Comparison of ENCODE assay signal across 35 cellular contexts in the genomic region with DNA sequence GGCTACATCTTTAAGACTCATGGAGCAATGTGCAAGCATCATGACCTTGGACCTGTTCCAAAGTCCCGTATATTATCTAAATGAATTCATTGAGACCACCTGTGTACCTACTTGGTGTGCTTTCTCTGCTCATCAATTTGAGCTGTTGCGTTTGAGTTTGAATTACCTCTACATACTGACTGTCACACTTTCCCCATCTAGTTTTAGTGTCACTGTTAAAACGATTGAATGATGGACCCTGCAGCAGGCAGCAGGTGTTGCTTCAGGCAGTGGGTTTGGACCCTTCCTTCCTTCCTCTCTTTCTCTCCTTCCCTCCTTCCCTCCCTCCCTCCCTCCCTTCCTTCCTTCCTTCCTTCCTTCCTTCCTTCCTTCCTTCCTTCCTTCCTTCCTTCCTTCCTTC.
"Had no signal": no experiment of that assay in that cellular context is flagged by ENCODE, and none has a peak within 500 bp of the region (broad histone marks: within the 10 kb centered on the region; RNA-seq: fewer than 3 reads in every experiment).

No MANE protein-coding gene starts in this region.

- H3K36me3 ChIP-seq: MG63 had no signal

- DNase-seq: Karpas-422, Kasumi-1, MG63, MM.1S, MV-4-11, NCI-H1048, NCI-H1092, NCI-H1092 treated with DMSO at 0.1 percent for 48 hours, NCI-H1105, NCI-H1105 treated with DMSO at 0.1 percent for 48 hours, NCI-H1417, NCI-H1417 treated with DMSO at 0.1 percent for 48 hours, NCI-H1436, NCI-H1436 treated with DMSO at 0.1 percent for 48 hours, NCI-H146, NCI-H1694, NCI-H1694 treated with DMSO at 0.1 percent for 48 hours, NCI-H187, NCI-H187 treated with DMSO at 0.1 percent for 48 hours, NCI-H1930, NCI-H2029, NCI-H2029 treated with DMSO at 0.1 percent for 48 hours, NCI-H2081, NCI-H2081 treated with DMSO at 0.1 percent for 48 hours, NCI-H2107, NCI-H2171, NCI-H2171 treated with DMSO at 0.1 percent for 48 hours, NCI-H2227 treated with DMSO at 0.1 percent for 48 hours, NCI-H226, NCI-H345, NCI-H446, NCI-H446 treated with DMSO at 0.1 percent for 48 hours, NCI-H510A, NCI-H510A treated with DMSO at 0.1 percent for 48 hours, NCI-H524 had no signal

- H3K9me3 ChIP-seq: MG63 had no signal

- H3K4me3 ChIP-seq: MG63 had no signal
